18 cellular contexts compared by ENCODE assay signal in the genomic region with DNA sequence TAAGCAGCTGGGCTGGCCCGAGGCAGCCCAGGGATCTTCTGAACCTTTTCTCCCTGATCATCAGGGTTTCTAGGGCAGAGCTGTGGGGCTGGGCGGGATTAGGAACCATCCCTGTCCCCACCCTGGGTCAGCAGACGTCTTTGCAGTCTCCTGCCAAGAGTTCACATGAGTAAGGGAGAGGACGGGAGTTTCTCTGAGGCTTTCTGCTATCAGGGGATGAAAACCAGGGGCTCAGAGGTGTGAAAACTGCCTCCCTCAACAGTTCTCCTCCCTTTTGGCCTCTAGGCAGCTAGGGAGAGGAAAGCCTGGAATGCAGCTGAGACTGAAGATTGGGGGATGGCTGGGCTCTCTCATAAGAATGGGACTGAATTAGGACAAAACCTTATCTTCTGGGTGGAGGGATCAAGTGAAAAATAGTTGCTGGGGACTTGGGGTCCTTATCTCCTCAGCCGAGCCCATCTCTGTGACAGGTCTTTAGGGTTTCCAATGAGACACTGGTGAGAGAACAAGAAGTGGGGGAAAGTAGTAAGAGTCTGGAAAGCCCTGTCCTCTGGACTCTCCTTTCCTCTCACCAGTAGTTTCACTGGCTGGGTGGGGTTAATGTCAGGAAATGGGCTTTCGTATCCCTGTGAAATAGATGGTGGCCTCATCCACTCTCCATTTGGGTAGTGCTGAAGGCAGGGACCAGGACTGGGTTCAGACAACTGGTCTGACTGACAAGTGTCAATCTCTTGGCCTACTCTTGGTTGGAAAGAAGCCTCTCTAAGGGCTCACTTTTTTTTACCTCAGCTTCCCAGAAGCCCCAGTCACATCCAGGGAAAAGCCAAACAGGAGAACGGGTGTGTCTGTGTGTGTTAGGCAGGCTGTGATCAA. TPM values are rescaled to one million over a fixed set of nuclear protein-coding genes. Genes with fewer than 3 reads are reported as not detected.
DNase-seq lines count a peak whose midpoint lies in the region; ATAC-seq and TF ChIP-seq lines count a peak whose summit lies in the region.
"Had no signal": no experiment of that assay in that cellular context is flagged by ENCODE, and none has a peak within 500 bp of the region (broad histone marks: within the 10 kb centered on the region; RNA-seq: fewer than 3 reads in every experiment).

No MANE protein-coding gene starts in this region.

- TF ChIP-seq POLR2A in suprapubic skin (IDR thresholded peaks at IDR 0.05) = no peak

- no peaks in the 10 kb centered on the region for H3K27me3 ChIP-seq in dorsolateral prefrontal cortex
- H3K27me3 ChIP-seq in muscle layer of colon (ENCODE audit: control insufficient read depth in 1 of 2, insufficient read depth in 2 of 2, low read length in 2 of 2) = no peaks in the 10 kb centered on the region
- H3K27me3 ChIP-seq in suprapubic skin = no peaks in the 10 kb centered on the region
- H3K27me3 ChIP-seq: BE2C, left lung had no signal

- ATAC-seq in HG02642 (IDR thresholded peaks at IDR 0.05; ENCODE audit: poor library complexity, unreplicated experiment) (no peak), HG02588 (IDR thresholded peaks at IDR 0.05; ENCODE audit: unreplicated experiment) (no peak)
- ATAC-seq: left lung, WTC11 had no signal

- 42% methylated on average over 7 of the region's 7 CpGs for WGBS in suprapubic skin

- DNase-seq in dorsolateral prefrontal cortex = no peak
- no peak for DNase-seq in suprapubic skin (ENCODE audit: low spot score in 2 of 2)
- no peak for DNase-seq in middle frontal gyrus (ENCODE audit: extremely low spot score, low spot score)
- DNase-seq in epidermal melanocyte (ENCODE audit: insufficient read length, low spot score) = no peak
- DNase-seq: BE2C; cerebellar nuclear complex; DMS79; left lung; NCI-H1092 treated with DMSO at 0.1 percent for 48 hours; NCI-H226; stimulated activated naive CD4-positive, alpha-beta T cell; SW 1271 had no signal

- TF ChIP-seq RAD21 in Ishikawa (IDR thresholded peaks at IDR 0.05; ENCODE audit: low read depth) = no peak

- H3K9me3 ChIP-seq in muscle layer of colon (ENCODE audit: low read length) (no peaks in the 10 kb centered on the region), suprapubic skin (no peaks in the 10 kb centered on the region)
- H3K9me3 ChIP-seq: BE2C, HAP-1, left lung had no signal

- H3K4me1 ChIP-seq in muscle layer of colon (ENCODE audit: insufficient read depth, low read length) (peaks cover 46% of the 10 kb centered on the region), suprapubic skin (peaks cover 78% of the 10 kb centered on the region)
- H3K4me1 ChIP-seq: HAP-1 had no signal

- no peak for TF ChIP-seq EP300 in Ishikawa (IDR thresholded peaks at IDR 0.05; ENCODE audit: borderline replicate concordance)
- no peak for TF ChIP-seq EP300 in suprapubic skin (IDR thresholded peaks at IDR 0.05)

- H3K4me3 ChIP-seq in dorsolateral prefrontal cortex (no peak overlapping the region), muscle layer of colon (ENCODE audit: low read depth in 1 of 2, low read length in 2 of 2) (no peak overlapping the region), suprapubic skin (no peak overlapping the region)
- H3K4me3 ChIP-seq: HAP-1, left lung had no signal

- TF ChIP-seq CTCF in dorsolateral prefrontal cortex (IDR thresholded peaks at IDR 0.05 in 54 of 56, conservative IDR thresholded peaks at IDR 0.05 in 2 of 56; ENCODE audit: low read depth in 1 of 56, partially characterized antibody in 56 of 56) (no peak), suprapubic skin (IDR thresholded peaks at IDR 0.05) (no peak)

- H3K27ac ChIP-seq in dorsolateral prefrontal cortex = peak overlapping the region in 42 of 59 donors; percentile 1 to 79 (median 62)
- peak overlapping the region; percentile 25 for H3K27ac ChIP-seq in muscle layer of colon (ENCODE audit: low read depth, low read length)
- peak overlapping the region; percentile 63 for H3K27ac ChIP-seq in suprapubic skin
- H3K27ac ChIP-seq: left lung had no signal

- intact Hi-C loops in dorsolateral prefrontal cortex (cut with DNase I) = loop anchor here (10.0 kb wide), 1 partner anchor 372 kb away; the partner anchor contains the start of genes HOXC8 (in 2 of the 2) and HOXC9 (in 2 of the 2)

- no peak overlapping the region for H3K9ac ChIP-seq in muscle layer of colon (ENCODE audit: low read length)

- H3K36me3 ChIP-seq in muscle layer of colon (ENCODE audit: insufficient read depth, low read length) (peaks cover 4% of the 10 kb centered on the region), suprapubic skin (peaks cover 20% of the 10 kb centered on the region)
- H3K36me3 ChIP-seq: BE2C had no signal

TF ChIP-seq in Ishikawa, 13 proteins besides CTCF, POLR2A, EP300 and RAD21:
- TF ChIP-seq CEBPB (IDR thresholded peaks at IDR 0.05) = no peak
- no peak for TF ChIP-seq YY1 (IDR thresholded peaks at IDR 0.05; ENCODE audit: low read depth)
- no peak for TF ChIP-seq EGR1 (IDR thresholded peaks at IDR 0.05)
- no peak for TF ChIP-seq MAX (IDR thresholded peaks at IDR 0.05)
- peak; percentile 39; the same call in 1 of the 2 replicates for TF ChIP-seq REST (IDR thresholded peaks at IDR 0.05; ENCODE audit: low read depth)

RNA-seq across cellular contexts. Expression of gene ZNF385A, which starts 7.7 kb away (rescaled TPM):
- total RNA-seq in dorsolateral prefrontal cortex (100 to 1,000 TPM in 10 of 120 experiments, 10 to 100 TPM in 110; 41.0 to 204 (median 73.8) TPM), suprapubic skin (100 to 1,000 TPM in 3 of 4 donors, 10 to 100 TPM in 1; 99.5 to 134 (median 113) TPM)

RNA-seq across cellular contexts. Expression of gene GPR84, which starts 12.5 kb away (rescaled TPM):
- total RNA-seq in dorsolateral prefrontal cortex (1 to 10 TPM in 52 of 120 experiments, under 1 TPM in 51, not detected in 17; 0.22 to 7.8 (median 1.0) TPM), suprapubic skin (1 to 10 TPM in 1 of 4 donors, under 1 TPM in 3; 0.38 to 1.7 (median 0.73) TPM)

RNA-seq across cellular contexts. Expression of gene ITGA5, which starts 42.2 kb away (rescaled TPM):
- total RNA-seq in dorsolateral prefrontal cortex (10 to 100 TPM in 71 of 120 experiments, 1 to 10 TPM in 49; 3.0 to 60.5 (median 11.1) TPM), suprapubic skin (10 to 100 TPM; 16.3 to 36.4 (median 24.8) TPM)

RNA-seq across cellular contexts. Expression of gene COPZ1, which starts 51.9 kb away (rescaled TPM):
- total RNA-seq in dorsolateral prefrontal cortex (100 to 1,000 TPM in 3 of 120 experiments, 10 to 100 TPM in 117; 56.8 to 104 (median 78.9) TPM), suprapubic skin (10 to 100 TPM; 70.9 to 89.0 (median 77.6) TPM)
